2 cellular contexts compared by ENCODE assay signal in genomic region chr19:58003153-58003828, GRCh38.
TF ChIP-seq lines count a peak whose summit lies in the region.

No MANE protein-coding gene starts in this region.

TF ChIP-seq in SK-N-SH, 30 proteins besides CTCF, POLR2A, EP300 and RAD21 (continued from another document):
- TF ChIP-seq REST (IDR thresholded peaks at IDR 0.05; ENCODE audit: low read depth, low read length) (no peak), JUND (IDR thresholded peaks at IDR 0.05) (no peak)
- TF ChIP-seq, protein P1, sequence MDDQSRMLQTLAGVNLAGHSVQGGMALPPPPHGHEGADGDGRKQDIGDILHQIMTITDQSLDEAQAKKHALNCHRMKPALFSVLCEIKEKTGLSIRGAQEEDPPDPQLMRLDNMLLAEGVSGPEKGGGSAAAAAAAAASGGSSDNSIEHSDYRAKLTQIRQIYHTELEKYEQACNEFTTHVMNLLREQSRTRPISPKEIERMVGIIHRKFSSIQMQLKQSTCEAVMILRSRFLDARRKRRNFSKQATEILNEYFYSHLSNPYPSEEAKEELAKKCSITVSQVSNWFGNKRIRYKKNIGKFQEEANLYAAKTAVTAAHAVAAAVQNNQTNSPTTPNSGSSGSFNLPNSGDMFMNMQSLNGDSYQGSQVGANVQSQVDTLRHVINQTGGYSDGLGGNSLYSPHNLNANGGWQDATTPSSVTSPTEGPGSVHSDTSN (IDR thresholded peaks at IDR 0.05) = no peak

TF ChIP-seq in SK-N-SH treated with all-trans-retinoic acid at 6 μM for 48 hours, 23 proteins besides CTCF, POLR2A, EP300 and RAD21 (continued from another document):
- TF ChIP-seq, protein P2, sequence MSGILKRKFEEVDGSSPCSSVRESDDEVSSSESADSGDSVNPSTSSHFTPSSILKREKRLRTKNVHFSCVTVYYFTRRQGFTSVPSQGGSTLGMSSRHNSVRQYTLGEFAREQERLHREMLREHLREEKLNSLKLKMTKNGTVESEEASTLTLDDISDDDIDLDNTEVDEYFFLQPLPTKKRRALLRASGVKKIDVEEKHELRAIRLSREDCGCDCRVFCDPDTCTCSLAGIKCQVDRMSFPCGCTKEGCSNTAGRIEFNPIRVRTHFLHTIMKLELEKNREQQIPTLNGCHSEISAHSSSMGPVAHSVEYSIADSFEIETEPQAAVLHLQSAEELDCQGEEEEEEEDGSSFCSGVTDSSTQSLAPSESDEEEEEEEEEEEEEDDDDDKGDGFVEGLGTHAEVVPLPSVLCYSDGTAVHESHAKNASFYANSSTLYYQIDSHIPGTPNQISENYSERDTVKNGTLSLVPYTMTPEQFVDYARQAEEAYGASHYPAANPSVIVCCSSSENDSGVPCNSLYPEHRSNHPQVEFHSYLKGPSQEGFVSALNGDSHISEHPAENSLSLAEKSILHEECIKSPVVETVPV (CRISPR knock-in tag; IDR thresholded peaks at IDR 0.05) = no peak
- TF ChIP-seq ZNF565 (CRISPR knock-in tag; conservative IDR thresholded peaks at IDR 0.05; ENCODE audit: low read depth) (no peak), ZFP3 (CRISPR knock-in tag; IDR thresholded peaks at IDR 0.05) (no peak), OSR1 (CRISPR knock-in tag; IDR thresholded peaks at IDR 0.05) (no peak), GLIS3 (CRISPR knock-in tag; IDR thresholded peaks at IDR 0.05) (no peak), ZNF8 (CRISPR knock-in tag; IDR thresholded peaks at IDR 0.05) (no peak), ESRRG (CRISPR knock-in tag; IDR thresholded peaks at IDR 0.05) (no peak), ISL1 (CRISPR knock-in tag; IDR thresholded peaks at IDR 0.05) (no peak), PPARA (CRISPR knock-in tag; IDR thresholded peaks at IDR 0.05; ENCODE audit: borderline replicate concordance) (no peak), TCF4 (CRISPR knock-in tag; IDR thresholded peaks at IDR 0.05; ENCODE audit: borderline replicate concordance) (no peak), CREB5 (CRISPR knock-in tag; IDR thresholded peaks at IDR 0.05; ENCODE audit: low read depth) (no peak), ARNTL (CRISPR knock-in tag; IDR thresholded peaks at IDR 0.05; ENCODE audit: borderline replicate concordance, low read depth) (no peak), ZFP30 (CRISPR knock-in tag; IDR thresholded peaks at IDR 0.05) (no peak), ZC3H10 (CRISPR knock-in tag; IDR thresholded peaks at IDR 0.05) (no peak)
- TF ChIP-seq, protein P3, sequence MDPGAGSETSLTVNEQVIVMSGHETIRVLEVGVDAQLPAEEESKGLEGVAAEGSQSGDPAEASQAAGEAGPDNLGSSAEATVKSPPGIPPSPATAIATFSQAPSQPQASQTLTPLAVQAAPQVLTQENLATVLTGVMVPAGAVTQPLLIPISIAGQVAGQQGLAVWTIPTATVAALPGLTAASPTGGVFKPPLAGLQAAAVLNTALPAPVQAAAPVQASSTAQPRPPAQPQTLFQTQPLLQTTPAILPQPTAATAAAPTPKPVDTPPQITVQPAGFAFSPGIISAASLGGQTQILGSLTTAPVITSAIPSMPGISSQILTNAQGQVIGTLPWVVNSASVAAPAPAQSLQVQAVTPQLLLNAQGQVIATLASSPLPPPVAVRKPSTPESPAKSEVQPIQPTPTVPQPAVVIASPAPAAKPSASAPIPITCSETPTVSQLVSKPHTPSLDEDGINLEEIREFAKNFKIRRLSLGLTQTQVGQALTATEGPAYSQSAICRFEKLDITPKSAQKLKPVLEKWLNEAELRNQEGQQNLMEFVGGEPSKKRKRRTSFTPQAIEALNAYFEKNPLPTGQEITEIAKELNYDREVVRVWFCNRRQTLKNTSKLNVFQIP (CRISPR knock-in tag; IDR thresholded peaks at IDR 0.05; ENCODE audit: borderline replicate concordance, low read depth) = no peak
